1 cellular context compared by ENCODE assay signal in genomic region chr1:9234223-9235122, GRCh38.
TF ChIP-seq lines count a peak whose summit lies in the region.

A gene with protein sequence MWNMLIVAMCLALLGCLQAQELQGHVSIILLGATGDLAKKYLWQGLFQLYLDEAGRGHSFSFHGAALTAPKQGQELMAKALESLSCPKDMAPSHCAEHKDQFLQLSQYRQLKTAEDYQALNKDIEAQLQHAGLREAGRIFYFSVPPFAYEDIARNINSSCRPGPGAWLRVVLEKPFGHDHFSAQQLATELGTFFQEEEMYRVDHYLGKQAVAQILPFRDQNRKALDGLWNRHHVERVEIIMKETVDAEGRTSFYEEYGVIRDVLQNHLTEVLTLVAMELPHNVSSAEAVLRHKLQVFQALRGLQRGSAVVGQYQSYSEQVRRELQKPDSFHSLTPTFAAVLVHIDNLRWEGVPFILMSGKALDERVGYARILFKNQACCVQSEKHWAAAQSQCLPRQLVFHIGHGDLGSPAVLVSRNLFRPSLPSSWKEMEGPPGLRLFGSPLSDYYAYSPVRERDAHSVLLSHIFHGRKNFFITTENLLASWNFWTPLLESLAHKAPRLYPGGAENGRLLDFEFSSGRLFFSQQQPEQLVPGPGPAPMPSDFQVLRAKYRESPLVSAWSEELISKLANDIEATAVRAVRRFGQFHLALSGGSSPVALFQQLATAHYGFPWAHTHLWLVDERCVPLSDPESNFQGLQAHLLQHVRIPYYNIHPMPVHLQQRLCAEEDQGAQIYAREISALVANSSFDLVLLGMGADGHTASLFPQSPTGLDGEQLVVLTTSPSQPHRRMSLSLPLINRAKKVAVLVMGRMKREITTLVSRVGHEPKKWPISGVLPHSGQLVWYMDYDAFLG (plus strand): TSS chr1:9234774. CDS start chr1:9244935, 10,161 bp downstream.

TF ChIP-seq in K562, 482 proteins besides CTCF, POLR2A, EP300 and RAD21 (continued from another document and continues in another):
- TF ChIP-seq, protein P1, sequence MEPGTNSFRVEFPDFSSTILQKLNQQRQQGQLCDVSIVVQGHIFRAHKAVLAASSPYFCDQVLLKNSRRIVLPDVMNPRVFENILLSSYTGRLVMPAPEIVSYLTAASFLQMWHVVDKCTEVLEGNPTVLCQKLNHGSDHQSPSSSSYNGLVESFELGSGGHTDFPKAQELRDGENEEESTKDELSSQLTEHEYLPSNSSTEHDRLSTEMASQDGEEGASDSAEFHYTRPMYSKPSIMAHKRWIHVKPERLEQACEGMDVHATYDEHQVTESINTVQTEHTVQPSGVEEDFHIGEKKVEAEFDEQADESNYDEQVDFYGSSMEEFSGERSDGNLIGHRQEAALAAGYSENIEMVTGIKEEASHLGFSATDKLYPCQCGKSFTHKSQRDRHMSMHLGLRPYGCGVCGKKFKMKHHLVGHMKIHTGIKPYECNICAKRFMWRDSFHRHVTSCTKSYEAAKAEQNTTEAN (CRISPR knock-in tag; IDR thresholded peaks at IDR 0.05), result peak; percentile 79; the same call in 1 of the 2 replicates
- TF ChIP-seq NFE2L1 (tag; IDR thresholded peaks at IDR 0.05; ENCODE audit: borderline replicate concordance, low read depth), result no peak
- no peak for TF ChIP-seq ZNF785 (CRISPR knock-in tag; IDR thresholded peaks at IDR 0.05)
- TF ChIP-seq RBM14 (IDR thresholded peaks at IDR 0.05; ENCODE audit: borderline replicate concordance, insufficient read depth, low read depth, low read length), result no peak
- no peak for TF ChIP-seq ZZZ3 (IDR thresholded peaks at IDR 0.05)
- peak; percentile 68; the same call in 1 of the 2 replicates for TF ChIP-seq RREB1 (CRISPR knock-in tag; IDR thresholded peaks at IDR 0.05)
- peak; percentile 97 for TF ChIP-seq SMARCA5 (IDR thresholded peaks at IDR 0.05)
- TF ChIP-seq SP1 (CRISPR knock-in tag; IDR thresholded peaks at IDR 0.05), result peak; percentile 89; the same call in 1 of the 2 replicates
- TF ChIP-seq, protein P2, sequence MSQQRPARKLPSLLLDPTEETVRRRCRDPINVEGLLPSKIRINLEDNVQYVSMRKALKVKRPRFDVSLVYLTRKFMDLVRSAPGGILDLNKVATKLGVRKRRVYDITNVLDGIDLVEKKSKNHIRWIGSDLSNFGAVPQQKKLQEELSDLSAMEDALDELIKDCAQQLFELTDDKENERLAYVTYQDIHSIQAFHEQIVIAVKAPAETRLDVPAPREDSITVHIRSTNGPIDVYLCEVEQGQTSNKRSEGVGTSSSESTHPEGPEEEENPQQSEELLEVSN (IDR thresholded peaks at IDR 0.05; ENCODE audit: borderline replicate concordance in 1 of 2, extremely low read depth in 1 of 2, insufficient read depth in 1 of 2, insufficient read length in 1 of 2, low read depth in 1 of 2, low read length in 1 of 2, poor library complexity in 1 of 2, severe bottlenecking in 1 of 2), result peak; percentile 87 to 98
- TF ChIP-seq, protein P3, sequence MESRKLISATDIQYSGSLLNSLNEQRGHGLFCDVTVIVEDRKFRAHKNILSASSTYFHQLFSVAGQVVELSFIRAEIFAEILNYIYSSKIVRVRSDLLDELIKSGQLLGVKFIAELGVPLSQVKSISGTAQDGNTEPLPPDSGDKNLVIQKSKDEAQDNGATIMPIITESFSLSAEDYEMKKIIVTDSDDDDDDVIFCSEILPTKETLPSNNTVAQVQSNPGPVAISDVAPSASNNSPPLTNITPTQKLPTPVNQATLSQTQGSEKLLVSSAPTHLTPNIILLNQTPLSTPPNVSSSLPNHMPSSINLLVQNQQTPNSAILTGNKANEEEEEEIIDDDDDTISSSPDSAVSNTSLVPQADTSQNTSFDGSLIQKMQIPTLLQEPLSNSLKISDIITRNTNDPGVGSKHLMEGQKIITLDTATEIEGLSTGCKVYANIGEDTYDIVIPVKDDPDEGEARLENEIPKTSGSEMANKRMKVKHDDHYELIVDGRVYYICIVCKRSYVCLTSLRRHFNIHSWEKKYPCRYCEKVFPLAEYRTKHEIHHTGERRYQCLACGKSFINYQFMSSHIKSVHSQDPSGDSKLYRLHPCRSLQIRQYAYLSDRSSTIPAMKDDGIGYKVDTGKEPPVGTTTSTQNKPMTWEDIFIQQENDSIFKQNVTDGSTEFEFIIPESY (CRISPR knock-in tag; IDR thresholded peaks at IDR 0.05), result peak; percentile 43; the same call in 1 of the 2 replicates
- 0 out of 2 replicates have a peak, but pooled peaks have one; percentile 19 for TF ChIP-seq TCF3 (CRISPR knock-in tag; IDR thresholded peaks at IDR 0.05)
- TF ChIP-seq ZBTB26 (CRISPR knock-in tag; IDR thresholded peaks at IDR 0.05), result no peak
- TF ChIP-seq E2F3 (CRISPR knock-in tag; IDR thresholded peaks at IDR 0.05), result peak; percentile 66
- TF ChIP-seq ETV1 (tag; conservative IDR thresholded peaks at IDR 0.05; ENCODE audit: low read depth), result peak; percentile 41; the same call in 1 of the 2 replicates
- peak; percentile 61 for TF ChIP-seq RB1 (IDR thresholded peaks at IDR 0.05; ENCODE audit: low read depth)
- peak; percentile 99 for TF ChIP-seq MAZ (CRISPR knock-in tag; conservative IDR thresholded peaks at IDR 0.05 in 1 of 2, IDR thresholded peaks at IDR 0.05 in 1 of 2)
- TF ChIP-seq, protein P4, sequence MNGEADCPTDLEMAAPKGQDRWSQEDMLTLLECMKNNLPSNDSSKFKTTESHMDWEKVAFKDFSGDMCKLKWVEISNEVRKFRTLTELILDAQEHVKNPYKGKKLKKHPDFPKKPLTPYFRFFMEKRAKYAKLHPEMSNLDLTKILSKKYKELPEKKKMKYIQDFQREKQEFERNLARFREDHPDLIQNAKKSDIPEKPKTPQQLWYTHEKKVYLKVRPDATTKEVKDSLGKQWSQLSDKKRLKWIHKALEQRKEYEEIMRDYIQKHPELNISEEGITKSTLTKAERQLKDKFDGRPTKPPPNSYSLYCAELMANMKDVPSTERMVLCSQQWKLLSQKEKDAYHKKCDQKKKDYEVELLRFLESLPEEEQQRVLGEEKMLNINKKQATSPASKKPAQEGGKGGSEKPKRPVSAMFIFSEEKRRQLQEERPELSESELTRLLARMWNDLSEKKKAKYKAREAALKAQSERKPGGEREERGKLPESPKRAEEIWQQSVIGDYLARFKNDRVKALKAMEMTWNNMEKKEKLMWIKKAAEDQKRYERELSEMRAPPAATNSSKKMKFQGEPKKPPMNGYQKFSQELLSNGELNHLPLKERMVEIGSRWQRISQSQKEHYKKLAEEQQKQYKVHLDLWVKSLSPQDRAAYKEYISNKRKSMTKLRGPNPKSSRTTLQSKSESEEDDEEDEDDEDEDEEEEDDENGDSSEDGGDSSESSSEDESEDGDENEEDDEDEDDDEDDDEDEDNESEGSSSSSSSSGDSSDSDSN (IDR thresholded peaks at IDR 0.05; ENCODE audit: borderline replicate concordance in 1 of 2, low read depth in 2 of 2, low read length in 2 of 2), result peak in 1 of 2 experiments; percentile 80; a peak in 3 of 4 replicates
- TF ChIP-seq NCOA4 (IDR thresholded peaks at IDR 0.05; ENCODE audit: partially characterized antibody), result peak; percentile 64
- no peak for TF ChIP-seq HNRNPLL (IDR thresholded peaks at IDR 0.05; ENCODE audit: low read depth, low read length, poor library complexity, severe bottlenecking)
- peak; percentile 46; the same call in 1 of the 2 replicates for TF ChIP-seq DMBX1 (CRISPR knock-in tag; IDR thresholded peaks at IDR 0.05; ENCODE audit: borderline replicate concordance)
- TF ChIP-seq POLR3G (IDR thresholded peaks at IDR 0.05; ENCODE audit: extremely low read depth, insufficient read length, insufficient replicate concordance), result no peak
- peak; percentile 62 for TF ChIP-seq EP400 (IDR thresholded peaks at IDR 0.05)
- TF ChIP-seq DPF2 (IDR thresholded peaks at IDR 0.05), result peak; percentile 75
- TF ChIP-seq ZNF764 (CRISPR knock-in tag; IDR thresholded peaks at IDR 0.05; ENCODE audit: low read depth), result no peak
- no peak for TF ChIP-seq WHSC1 (IDR thresholded peaks at IDR 0.05; ENCODE audit: low read length)
- no peak for TF ChIP-seq PHTF2 (CRISPR knock-in tag; IDR thresholded peaks at IDR 0.05)
- 0 out of 2 replicates have a peak, but pooled peaks have one; percentile 70 for TF ChIP-seq MIER1 (IDR thresholded peaks at IDR 0.05; ENCODE audit: low read depth)
- TF ChIP-seq STAG1 (CRISPR knock-in tag; IDR thresholded peaks at IDR 0.05; ENCODE audit: borderline replicate concordance), result peak; percentile 44
- peak; percentile 77; the same call in 1 of the 2 replicates for TF ChIP-seq TOE1 (IDR thresholded peaks at IDR 0.05; ENCODE audit: borderline replicate concordance)
- no peak for TF ChIP-seq TOE1 (CRISPR knock-in tag; IDR thresholded peaks at IDR 0.05; ENCODE audit: borderline replicate concordance, low read depth)
- 0 out of 4 replicates have a peak, but pooled peaks of 1 of the 2 experiments have one; percentile 64 for TF ChIP-seq ARNT (IDR thresholded peaks at IDR 0.05)
- TF ChIP-seq ZBTB8A (IDR thresholded peaks at IDR 0.05; ENCODE audit: partially characterized antibody), result no peak
- TF ChIP-seq E2F1 (CRISPR knock-in tag; IDR thresholded peaks at IDR 0.05), result peak; percentile 62; the same call in 1 of the 2 replicates
- TF ChIP-seq ZNF232 (CRISPR knock-in tag; IDR thresholded peaks at IDR 0.05), result peak; percentile 65
- peak; percentile 96 for TF ChIP-seq MTA3 (IDR thresholded peaks at IDR 0.05; ENCODE audit: borderline replicate concordance)
- no peak for TF ChIP-seq LCOR (CRISPR knock-in tag; IDR thresholded peaks at IDR 0.05)
- TF ChIP-seq DNMT1 (IDR thresholded peaks at IDR 0.05), result 0 out of 2 replicates have a peak, but pooled peaks have one; percentile 60
- TF ChIP-seq BCLAF1 (IDR thresholded peaks at IDR 0.05; ENCODE audit: borderline replicate concordance in 1 of 2, control insufficient read depth in 1 of 2, low read depth in 2 of 2, low read length in 1 of 2), result no peak
